In the genomic region with DNA sequence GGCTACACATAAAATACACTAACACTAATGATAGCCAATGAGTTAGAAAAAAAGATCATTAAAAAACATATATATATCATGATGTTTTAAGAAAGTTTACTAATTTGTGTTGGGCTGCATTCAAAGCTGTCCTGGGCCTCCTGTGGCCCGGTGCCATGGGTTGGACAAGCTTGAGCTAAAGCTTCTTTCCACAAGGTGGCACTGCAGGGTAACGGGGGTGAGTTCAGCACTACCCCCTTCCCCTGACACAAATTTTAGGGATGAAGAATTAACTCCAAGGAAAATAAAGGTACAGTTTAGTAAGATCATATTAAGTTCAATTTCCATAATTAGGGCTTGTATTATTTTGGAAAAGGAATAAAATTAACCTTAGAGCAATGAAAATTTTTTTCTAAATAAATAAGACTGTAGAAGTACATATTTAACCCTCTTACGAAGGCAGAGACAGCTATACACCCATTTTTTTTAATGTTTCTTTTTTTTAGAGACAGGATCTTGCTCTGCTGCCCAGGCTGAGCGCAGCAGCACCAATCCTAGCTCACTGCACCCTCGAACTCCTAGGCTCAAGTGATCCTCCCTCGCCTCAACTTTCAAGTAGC, we compare ENCODE assay signal across 9 cellular contexts. TPM values are rescaled to one million over a fixed set of nuclear protein-coding genes. Genes with fewer than 3 reads are reported as not detected.
A peak's percentile ranks its signal among the peaks of the same experiment; 100 is the strongest.
DNase-seq lines count a peak whose midpoint lies in the region; ATAC-seq, FAIRE-seq and TF ChIP-seq lines count a peak whose summit lies in the region.
"Had no signal": no experiment of that assay in that cellular context is flagged by ENCODE, and none has a peak within 500 bp of the region (broad histone marks: within the 10 kb centered on the region; RNA-seq: fewer than 3 reads in every experiment).

No MANE protein-coding gene starts in this region.

- no peak overlapping the region for H3K27ac Mint-ChIP-seq in activated CD4-positive, alpha-beta T cell treated with anti-CD3 and anti-CD28 coated beads, Interleukin-2, amount 10 ng/mL, durations not matched to agents 24 days and 14 days
- H3K27ac Mint-ChIP-seq: stimulated activated naive CD8-positive, alpha-beta T cell treated with anti-CD3 and anti-CD28 coated beads, Interleukin-15, Interleukin-2, amounts not matched to agents 100 ng/mL and 50 ng/mL, for 24 hours had no signal

- H3K9me3 ChIP-seq in liver (ENCODE audit: control insufficient read depth in 4 of 4, low read length in 3 of 4): no peaks in the 10 kb centered on the region

- intact Hi-C loops in activated CD4-positive, alpha-beta T cell treated with anti-CD3 and anti-CD28 coated beads, Interleukin-2, amount 10 ng/mL, durations not matched to agents 24 days and 14 days (cut with micrococcal nuclease): loop anchor here (1.0 kb wide), 2 partner anchors 102 to 171 kb away; no protein-coding TSS in a partner anchor

- no peak overlapping the region for H3K27ac ChIP-seq in coronary artery
- no peak overlapping the region for H3K27ac ChIP-seq in liver (ENCODE audit: low read depth in 1 of 2, low read length in 2 of 2)

- no peak overlapping the region for H3K4me3 ChIP-seq in coronary artery
- H3K4me3 ChIP-seq in liver (ENCODE audit: low read depth in 1 of 3, low read length in 3 of 3): no peak overlapping the region

- H3K4me1 ChIP-seq in liver (ENCODE audit: control insufficient read depth in 4 of 4, insufficient read depth in 4 of 4, low read length in 3 of 4): peaks cover 0 to 10% (median 2%) of the 10 kb centered on the region in 4 donors

- WGBS in liver: 56% methylated on average over 6 of the region's 6 CpGs

- no peaks in the 10 kb centered on the region for H3K27me3 Mint-ChIP-seq in activated CD4-positive, alpha-beta T cell treated with anti-CD3 and anti-CD28 coated beads, Interleukin-2, amount 10 ng/mL, durations not matched to agents 24 days and 14 days
- H3K27me3 Mint-ChIP-seq: stimulated activated naive CD8-positive, alpha-beta T cell treated with anti-CD3 and anti-CD28 coated beads, Interleukin-15, Interleukin-2, amounts not matched to agents 100 ng/mL and 50 ng/mL, for 24 hours had no signal

- H3K4me3 Mint-ChIP-seq in activated CD4-positive, alpha-beta T cell treated with anti-CD3 and anti-CD28 coated beads, Interleukin-2, amount 10 ng/mL, durations not matched to agents 24 days and 14 days: no peak overlapping the region
- H3K4me3 Mint-ChIP-seq: stimulated activated naive CD8-positive, alpha-beta T cell treated with anti-CD3 and anti-CD28 coated beads, Interleukin-15, Interleukin-2, amounts not matched to agents 100 ng/mL and 50 ng/mL, for 24 hours had no signal

- peaks cover 6% of the 10 kb centered on the region for H3K4me1 Mint-ChIP-seq in activated CD4-positive, alpha-beta T cell treated with anti-CD3 and anti-CD28 coated beads, Interleukin-2, amount 10 ng/mL, durations not matched to agents 24 days and 14 days

- DNase-seq in A172 (ENCODE audit: low spot score) (peak; percentile 47), GM18507 (ENCODE audit: extremely low spot score, insufficient read length, low read depth) (peak; percentile 22), NCI-H345 treated with DMSO at 0.1 percent for 48 hours (lab: John Stamatoyannopoulos, UW; ENCODE audit: unreplicated experiment) (peak; percentile 35), coronary artery (ENCODE audit: low spot score) (peak; percentile 74)
- DNase-seq in activated CD4-positive, alpha-beta T cell treated with anti-CD3 and anti-CD28 coated beads, Interleukin-2, amount 10 ng/mL, durations not matched to agents 24 days and 14 days: peak; percentile 90
- DNase-seq in stimulated activated CD4-positive, alpha-beta T cell treated with anti-CD3 and anti-CD28 coated beads, TNF-alpha, amount 100 ng/mL, for 48 hours (ENCODE audit: low read depth in 3 of 3): peak; percentile 19 to 72 (median 37)

- TF ChIP-seq RAD21 in liver (IDR thresholded peaks at IDR 0.05): peak; percentile 96 to 98

- FAIRE-seq in GM18507 (lab: Jason Lieb, UNC): peak; percentile 71

- H3K36me3 ChIP-seq in liver (ENCODE audit: control insufficient read depth in 4 of 4, insufficient read depth in 3 of 4, low read depth in 1 of 4, low read length in 3 of 4): no peaks in the 10 kb centered on the region

- no peaks in the 10 kb centered on the region for H3K9me3 Mint-ChIP-seq in activated CD4-positive, alpha-beta T cell treated with anti-CD3 and anti-CD28 coated beads, Interleukin-2, amount 10 ng/mL, durations not matched to agents 24 days and 14 days
- H3K9me3 Mint-ChIP-seq: stimulated activated naive CD8-positive, alpha-beta T cell treated with anti-CD3 and anti-CD28 coated beads, Interleukin-15, Interleukin-2, amounts not matched to agents 100 ng/mL and 50 ng/mL, for 24 hours had no signal

- peak; percentile 78 for TF ChIP-seq CTCF in coronary artery (IDR thresholded peaks at IDR 0.05)
- TF ChIP-seq CTCF in liver (IDR thresholded peaks at IDR 0.05; ENCODE audit: low read depth, low read length, missing input control): peak; percentile 86

- no peaks in the 10 kb centered on the region for H3K36me3 Mint-ChIP-seq in activated CD4-positive, alpha-beta T cell treated with anti-CD3 and anti-CD28 coated beads, Interleukin-2, amount 10 ng/mL, durations not matched to agents 24 days and 14 days (ENCODE audit: low read depth)

- no peak overlapping the region for H3K9ac ChIP-seq in liver (ENCODE audit: low read depth in 1 of 2, low read length in 2 of 2)

- ATAC-seq in GM21737 (IDR thresholded peaks at IDR 0.05; ENCODE audit: unreplicated experiment): no peak

- no peaks in the 10 kb centered on the region for H3K27me3 ChIP-seq in liver (ENCODE audit: control insufficient read depth in 4 of 4, insufficient read depth in 4 of 4, low read length in 3 of 4)

TF ChIP-seq in liver, 16 proteins besides CTCF, POLR2A, EP300 and RAD21:
- TF ChIP-seq MAX (IDR thresholded peaks at IDR 0.05) (no peak), EGR1 (IDR thresholded peaks at IDR 0.05; ENCODE audit: low read depth in 2 of 2) (no peak), YY1 (IDR thresholded peaks at IDR 0.05) (no peak), RXRA (IDR thresholded peaks at IDR 0.05) (peak; percentile 14 to 24), REST (IDR thresholded peaks at IDR 0.05) (no peak)

RNA-seq across cellular contexts. Expression of gene PPP1R13B, which starts 38.9 kb away (rescaled TPM):
- total RNA-seq in A172 (2014; rRNA removed; shearing (Covaris generic)): 4.0 and 4.8 TPM in 2 replicates
- total RNA-seq in activated CD4-positive, alpha-beta T cell treated with anti-CD3 and anti-CD28 coated beads, Interleukin-2, amount 10 ng/mL, durations not matched to agents 24 days and 14 days: 8.6 and 8.8 TPM in 2 replicates
- 10 to 100 TPM in 1 of 2 donors, 1 to 10 TPM in 1; 3.2 to 15.1 TPM for total RNA-seq in liver
- polyA plus RNA-seq in liver: 1 to 10 TPM; 4.1 to 6.1 TPM

Comparison
In these comparisons a context has a peak if more than half of its experiments do, and no peak if none do; other contexts are left out.
1. DNase-seq: peak in every context shown above with its lines; median percentile 90 in activated CD4-positive, alpha-beta T cell treated with anti-CD3 and anti-CD28 coated beads, Interleukin-2, amount 10 ng/mL, durations not matched to agents 24 days and 14 days; 74 in coronary artery; 47 in A172; 37 in stimulated activated CD4-positive, alpha-beta T cell treated with anti-CD3 and anti-CD28 coated beads, TNF-alpha, amount 100 ng/mL, for 48 hours; 35 in NCI-H345 treated with DMSO at 0.1 percent for 48 hours; 22 in GM18507.